ENCODE assay signal across 8 cellular contexts in the genomic region with DNA sequence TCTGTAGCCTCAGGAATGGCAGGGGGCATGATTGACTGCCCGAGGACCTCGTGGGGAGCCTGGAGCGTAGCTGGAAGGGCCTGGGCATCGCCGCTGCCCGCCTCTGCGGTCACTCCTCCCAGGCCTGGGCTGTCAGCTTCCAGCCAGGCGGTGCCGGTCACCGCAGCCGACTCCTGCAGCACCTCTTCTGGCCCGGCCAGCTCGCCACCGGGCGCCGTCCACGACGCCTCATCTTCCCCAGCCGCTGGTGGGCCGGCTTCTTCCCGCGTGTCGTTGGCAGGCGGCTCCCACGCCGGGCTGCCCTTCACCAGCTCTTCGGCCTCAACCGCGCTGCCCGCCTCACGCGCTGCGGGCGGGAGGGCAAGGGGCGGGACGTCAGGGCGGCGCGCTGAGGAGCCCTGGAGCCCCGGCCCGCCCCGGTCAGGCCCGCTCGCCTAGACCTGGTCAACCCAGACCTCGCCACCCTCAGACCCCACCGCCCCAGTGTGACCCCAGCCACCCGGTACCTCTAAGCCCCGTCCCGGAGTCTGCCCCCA. TPM values are rescaled to one million over a fixed set of nuclear protein-coding genes. Genes with fewer than 3 reads are reported as not detected.
A peak's percentile ranks its signal among the peaks of the same experiment; 100 is the strongest.
DNase-seq lines count a peak whose midpoint lies in the region; TF ChIP-seq lines count a peak whose summit lies in the region.

No MANE protein-coding gene starts in this region.

- peak overlapping the region; percentile 59 for H3K4me3 Mint-ChIP-seq in activated naive CD8-positive, alpha-beta T cell treated with anti-CD3 and anti-CD28 coated beads for 36 hours

- no peak for TF ChIP-seq CTCF in spleen (IDR thresholded peaks at IDR 0.05 in 8 of 11, conservative IDR thresholded peaks at IDR 0.05 in 3 of 11)

- no peak overlapping the region for H3K9ac ChIP-seq in iPS-15b (ENCODE audit: low read depth, low read length)

- H3K27ac Mint-ChIP-seq in activated naive CD8-positive, alpha-beta T cell treated with anti-CD3 and anti-CD28 coated beads for 36 hours = no peak overlapping the region

- no peaks in the 10 kb centered on the region for H3K36me3 Mint-ChIP-seq in activated naive CD8-positive, alpha-beta T cell treated with anti-CD3 and anti-CD28 coated beads for 36 hours

- no peaks in the 10 kb centered on the region for H3K9me3 Mint-ChIP-seq in activated naive CD8-positive, alpha-beta T cell treated with anti-CD3 and anti-CD28 coated beads for 36 hours

- H3K36me3 ChIP-seq in iPS-15b (ENCODE audit: control insufficient read depth, insufficient read depth, low read length) = no peaks in the 10 kb centered on the region
- H3K36me3 ChIP-seq in spleen = no peaks in the 10 kb centered on the region

- no peaks in the 10 kb centered on the region for H3K4me1 Mint-ChIP-seq in activated naive CD8-positive, alpha-beta T cell treated with anti-CD3 and anti-CD28 coated beads for 36 hours

- TF ChIP-seq POLR2A in spleen (IDR thresholded peaks at IDR 0.05) = no peak

- WGBS in spleen, 5 donors = 3 to 14% (median 5%) methylated on average over 19 to 49 of the region's 49 CpGs

- intact Hi-C loops in spleen (cut with DNase I; ENCODE audit: low total_unique reads) = no loop called here

- peak in 2 of 3 experiments; percentile 13 to 22 for DNase-seq in NCI-H1417 (lab: John Stamatoyannopoulos, UW)
- DNase-seq in NCI-H1417 treated with DMSO at 0.1 percent for 48 hours (lab: John Stamatoyannopoulos, UW) = no peak
- DNase-seq in activated naive CD8-positive, alpha-beta T cell treated with anti-CD3 and anti-CD28 coated beads for 36 hours = no peak
- DNase-seq in spleen = peak; percentile 80
- DNase-seq in NCI-H1694 (lab: John Stamatoyannopoulos, UW) = no peak
- no peak for DNase-seq in SHP77 treated with DMSO at 0.1 percent for 48 hours (lab: John Stamatoyannopoulos, UW)
- no peak for DNase-seq in NCI-H1436 treated with DMSO at 0.1 percent for 48 hours (lab: John Stamatoyannopoulos, UW)

- H3K27me3 ChIP-seq in iPS-15b (ENCODE audit: control insufficient read depth, insufficient read depth, low read length) (peaks cover 39% of the 10 kb centered on the region), spleen (replicated peaks in 1 of 7) (peaks cover 0 to 71% (median 27%) of the 10 kb centered on the region in 7 donors)

- H3K4me1 ChIP-seq in iPS-15b (ENCODE audit: control insufficient read depth, insufficient read depth, low read length) (peaks cover 2% of the 10 kb centered on the region), spleen (peaks cover 9 to 19% (median 16%) of the 10 kb centered on the region in 6 donors)

- no peak overlapping the region for H3K27ac ChIP-seq in spleen

- peaks cover 46% of the 10 kb centered on the region for H3K27me3 Mint-ChIP-seq in activated naive CD8-positive, alpha-beta T cell treated with anti-CD3 and anti-CD28 coated beads for 36 hours

- no peaks in the 10 kb centered on the region for H3K9me3 ChIP-seq in iPS-15b (ENCODE audit: control insufficient read depth, insufficient read depth, low read length)
- H3K9me3 ChIP-seq in spleen = no peaks in the 10 kb centered on the region

- H3K4me3 ChIP-seq in iPS-15b (ENCODE audit: low read depth, low read length) = peak overlapping the region; percentile 41
- H3K4me3 ChIP-seq in spleen = peak overlapping the region; percentile 49 to 90 (median 68)

RNA-seq across cellular contexts. Expression of a gene that starts 1.0 kb away (rescaled TPM):
- total RNA-seq in activated naive CD8-positive, alpha-beta T cell treated with anti-CD3 and anti-CD28 coated beads for 36 hours = under 1 TPM; 0.54 to 0.56 TPM
- total RNA-seq in spleen = under 1 TPM in 4 of 7 donors, not detected in 3; 0.17 to 0.34 (median 0.23) TPM
- under 1 TPM in 2 of 3 donors, not detected in 1; 0.09 to 0.10 TPM for polyA plus RNA-seq in spleen

Comparison
In these comparisons a context has a peak if more than half of its experiments do, and no peak if none do; other contexts are left out.
1. DNase-seq: peak in NCI-H1417 (2 of 3) and spleen (single experiment); none in NCI-H1417 treated with DMSO at 0.1 percent for 48 hours (single experiment), activated naive CD8-positive, alpha-beta T cell treated with anti-CD3 and anti-CD28 coated beads for 36 hours (single experiment), NCI-H1694 (single experiment), SHP77 treated with DMSO at 0.1 percent for 48 hours (single experiment) and NCI-H1436 treated with DMSO at 0.1 percent for 48 hours (single experiment).